In genomic region chr7:28867181-28867580, GRCh38 we compare ENCODE assay signal across 23 cellular contexts.
"Had no signal": no experiment of that assay in that cellular context is flagged by ENCODE, and none has a peak within 500 bp of the region (broad histone marks: within the 10 kb centered on the region; RNA-seq: fewer than 3 reads in every experiment).

No MANE protein-coding gene starts in this region.

- ATAC-seq: gastrocnemius medialis; heart right ventricle; left colon; left lung; left ventricle myocardium superior; lower lobe of right lung; naive thymus-derived CD4-positive, alpha-beta T cell had no signal

- H3K27ac Mint-ChIP-seq: naive thymus-derived CD4-positive, alpha-beta T cell had no signal

- H3K9me3 Mint-ChIP-seq: naive thymus-derived CD4-positive, alpha-beta T cell had no signal

- DNase-seq: dermis blood vessel endothelial cell; dorsolateral prefrontal cortex; effector CD4-positive, alpha-beta T cell; effector memory CD4-positive, alpha-beta T cell; foreskin fibroblast; foreskin melanocyte; gastrocnemius medialis; glutamatergic neuron; head of caudate nucleus; heart right ventricle; hippocampal formation; islet precursor cell; kidney; kidney glomerular epithelial cell; left colon; left lung; left ventricle myocardium superior; lower lobe of right lung; mesendoderm; midbrain; naive thymus-derived CD4-positive, alpha-beta T cell had no signal

- H3K4me3 Mint-ChIP-seq: naive thymus-derived CD4-positive, alpha-beta T cell had no signal

- H3K27me3 ChIP-seq: esophagus muscularis mucosa, gastrocnemius medialis had no signal

- H3K27ac ChIP-seq: coronary artery, dorsolateral prefrontal cortex, esophagus muscularis mucosa, gastrocnemius medialis, heart right ventricle, left lung, lower lobe of right lung had no signal

- H3K4me3 ChIP-seq: coronary artery, dorsolateral prefrontal cortex, esophagus muscularis mucosa, gastrocnemius medialis, heart right ventricle, left lung, lower lobe of right lung had no signal

- H3K4me1 Mint-ChIP-seq: naive thymus-derived CD4-positive, alpha-beta T cell had no signal

- H3K4me1 ChIP-seq: esophagus muscularis mucosa, left lung, lower lobe of right lung had no signal

- H3K36me3 Mint-ChIP-seq: naive thymus-derived CD4-positive, alpha-beta T cell had no signal

- H3K36me3 ChIP-seq: esophagus muscularis mucosa, gastrocnemius medialis, heart right ventricle, left lung, lower lobe of right lung had no signal

- H3K9me3 ChIP-seq: esophagus muscularis mucosa, gastrocnemius medialis, heart right ventricle, left lung, lower lobe of right lung had no signal
